In genomic region chr1:1613509-1614082, GRCh38 we compare ENCODE assay signal across 10 cellular contexts. TPM values are rescaled to one million over a fixed set of nuclear protein-coding genes. Genes with fewer than 3 reads are reported as not detected.
DNase-seq lines count a peak whose midpoint lies in the region; ATAC-seq, FAIRE-seq and TF ChIP-seq lines count a peak whose summit lies in the region.
"Had no signal": no experiment of that assay in that cellular context is flagged by ENCODE, and none has a peak within 500 bp of the region (broad histone marks: within the 10 kb centered on the region; RNA-seq: fewer than 3 reads in every experiment).

No MANE protein-coding gene starts in this region.

- H3K36me3 Mint-ChIP-seq in T-helper 1 cell treated with Interleukin-12 subunit alpha and Interleukin-12 subunit beta and Interleukin-4 antibody, amounts not matched to agents 30 μg/mL and 1 μg/mL, for 36 hours (ENCODE audit: low read depth): peaks cover 5% of the 10 kb centered on the region

- no peaks in the 10 kb centered on the region for H3K27me3 Mint-ChIP-seq in T-helper 1 cell treated with Interleukin-12 subunit alpha and Interleukin-12 subunit beta and Interleukin-4 antibody, amounts not matched to agents 30 μg/mL and 1 μg/mL, for 36 hours (ENCODE audit: low read depth)

- ATAC-seq in HG03565 (IDR thresholded peaks at IDR 0.05; ENCODE audit: unreplicated experiment): no peak

- DNase-seq in T-helper 1 cell (no peak), fibroblast of mammary gland (ENCODE audit: low read depth) (no peak), DMS 273 (lab: John Stamatoyannopoulos, UW; ENCODE audit: unreplicated experiment) (no peak), frontal cortex (ENCODE audit: low spot score in 2 of 2) (no peak)

- H3K27ac ChIP-seq in VCaP (peak overlapping the region; percentile 99), skeletal muscle tissue (ENCODE audit: low read depth, low read length) (no peak overlapping the region)

- peaks cover 36 to 47% (median 39%) of the 10 kb centered on the region in 3 donors for H3K4me1 ChIP-seq in skeletal muscle tissue (ENCODE audit: control insufficient read depth in 3 of 3, insufficient read depth in 3 of 3, low read length in 3 of 3)

- peak overlapping the region; percentile 94 for H3K4me3 Mint-ChIP-seq in T-helper 1 cell treated with Interleukin-12 subunit alpha and Interleukin-12 subunit beta and Interleukin-4 antibody, amounts not matched to agents 30 μg/mL and 1 μg/mL, for 36 hours

- H3K4me1 Mint-ChIP-seq in T-helper 1 cell treated with Interleukin-12 subunit alpha and Interleukin-12 subunit beta and Interleukin-4 antibody, amounts not matched to agents 30 μg/mL and 1 μg/mL, for 36 hours (ENCODE audit: low read depth): peaks cover 19% of the 10 kb centered on the region

- TF ChIP-seq CTCF in VCaP (conservative IDR thresholded peaks at IDR 0.05) (no peak), fibroblast of mammary gland (conservative IDR thresholded peaks at IDR 0.05; ENCODE audit: control insufficient read depth, insufficient read depth, low read depth, low read length) (no peak)

- H3K27ac Mint-ChIP-seq in T-helper 1 cell treated with Interleukin-12 subunit alpha and Interleukin-12 subunit beta and Interleukin-4 antibody, amounts not matched to agents 30 μg/mL and 1 μg/mL, for 36 hours: peak overlapping the region; percentile 93

- no peaks in the 10 kb centered on the region for H3K27me3 ChIP-seq in skeletal muscle tissue (ENCODE audit: control insufficient read depth in 3 of 3, insufficient read depth in 3 of 3, low read length in 3 of 3)

- no peaks in the 10 kb centered on the region for H3K9me3 Mint-ChIP-seq in T-helper 1 cell treated with Interleukin-12 subunit alpha and Interleukin-12 subunit beta and Interleukin-4 antibody, amounts not matched to agents 30 μg/mL and 1 μg/mL, for 36 hours

- H3K9ac ChIP-seq in skeletal muscle tissue (ENCODE audit: low read depth in 1 of 3, low read length in 3 of 3): peak overlapping the region in 1 of 3 donors; percentile 100

- no peaks in the 10 kb centered on the region for H3K9me3 ChIP-seq in skeletal muscle tissue (ENCODE audit: control insufficient read depth in 3 of 3, low read length in 3 of 3)
- H3K9me3 ChIP-seq: mucosa of descending colon had no signal

- peak overlapping the region; percentile 87 for H3K4me3 ChIP-seq in fibroblast of mammary gland (ENCODE audit: control insufficient read depth, low read depth, low read length)
- H3K4me3 ChIP-seq in skeletal muscle tissue (ENCODE audit: low read length in 3 of 3): peak overlapping the region in 2 of 3 donors; percentile 87 to 98
- H3K4me3 ChIP-seq: mucosa of descending colon had no signal

- peaks cover 5 to 21% (median 12%) of the 10 kb centered on the region in 3 donors for H3K36me3 ChIP-seq in skeletal muscle tissue (ENCODE audit: control insufficient read depth in 3 of 3, insufficient read depth in 3 of 3, low read length in 3 of 3)

- no peak for FAIRE-seq in frontal cortex (lab: Jason Lieb, UNC)

RNA-seq across cellular contexts. Expression of gene MIB2, which starts 1.7 kb away (rescaled TPM):
- total RNA-seq in skeletal muscle tissue: 49.6 TPM
- total RNA-seq in frontal cortex: 45.7 TPM

RNA-seq across cellular contexts. Expression of gene FNDC10, which starts 13.7 kb away (rescaled TPM):
- total RNA-seq in skeletal muscle tissue (not detected), frontal cortex (2.9 TPM)
- total RNA-seq: A172 had no signal

RNA-seq across cellular contexts. Expression of gene MMP23B, which starts 18.4 kb away (rescaled TPM):
- 17.2 TPM for total RNA-seq in skeletal muscle tissue
- 0.82 TPM for total RNA-seq in frontal cortex
- total RNA-seq: A172 had no signal

RNA-seq across cellular contexts. Expression of gene SSU72, which starts 38.9 kb away (rescaled TPM):
- 40.2 TPM for total RNA-seq in skeletal muscle tissue
- 34.2 TPM for total RNA-seq in frontal cortex

RNA-seq across cellular contexts. Expression of gene CDK11B, which starts 45.2 kb away (rescaled TPM):
- total RNA-seq in skeletal muscle tissue: 8.4 TPM
- total RNA-seq in frontal cortex: 9.0 TPM

Comparison
In these comparisons a context has a peak if more than half of its experiments do, and no peak if none do; other contexts are left out.
1. RNA of gene MMP23B, which starts 18.4 kb away (total RNA-seq): 17.2 TPM in skeletal muscle tissue (single experiment); 0.82 TPM in frontal cortex (single experiment); every median in the first group is over 10 times any median in the second.